In the genomic region with DNA sequence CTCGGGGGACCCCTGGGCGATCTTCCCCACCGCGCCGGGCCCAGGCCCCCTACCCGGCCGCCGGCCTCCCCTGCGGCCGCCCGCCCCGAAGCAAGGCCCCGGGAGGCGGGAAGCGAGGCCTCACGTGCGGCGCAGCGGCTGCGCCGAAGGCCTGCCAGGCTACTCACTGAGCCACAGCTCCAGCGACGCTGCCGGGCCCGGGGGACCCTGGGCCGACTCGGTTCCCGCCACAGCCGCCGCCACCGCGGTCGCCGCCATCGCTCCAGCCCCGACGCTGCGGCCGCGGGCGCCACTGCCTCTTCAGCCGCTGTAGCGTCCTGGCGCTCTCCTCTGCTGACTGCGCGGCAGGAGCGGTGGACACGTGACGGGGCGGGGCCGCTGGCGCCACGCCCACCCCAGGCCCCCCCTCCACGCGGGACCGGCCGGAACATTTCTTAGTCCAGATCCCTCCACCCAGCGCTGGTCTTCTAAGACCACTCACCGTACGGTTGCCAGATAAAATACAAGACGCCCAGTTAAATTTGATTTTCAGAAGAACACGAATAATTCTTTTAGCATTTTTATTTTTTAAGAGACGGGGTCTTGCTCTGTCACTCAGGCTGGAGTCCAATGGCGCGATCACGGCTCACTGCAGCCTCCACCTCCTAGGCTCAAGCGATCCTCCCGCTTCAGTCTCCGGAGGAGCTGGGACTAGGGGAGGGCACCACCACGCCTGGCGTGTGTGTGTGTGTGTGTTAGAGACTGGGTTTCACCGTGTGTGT, we compare ENCODE assay signal across 8 cellular contexts. TPM values are rescaled to one million over a fixed set of nuclear protein-coding genes. Genes with fewer than 3 reads are reported as not detected.
DNase-seq lines count a peak whose midpoint lies in the region; ATAC-seq and TF ChIP-seq lines count a peak whose summit lies in the region.

A gene with protein sequence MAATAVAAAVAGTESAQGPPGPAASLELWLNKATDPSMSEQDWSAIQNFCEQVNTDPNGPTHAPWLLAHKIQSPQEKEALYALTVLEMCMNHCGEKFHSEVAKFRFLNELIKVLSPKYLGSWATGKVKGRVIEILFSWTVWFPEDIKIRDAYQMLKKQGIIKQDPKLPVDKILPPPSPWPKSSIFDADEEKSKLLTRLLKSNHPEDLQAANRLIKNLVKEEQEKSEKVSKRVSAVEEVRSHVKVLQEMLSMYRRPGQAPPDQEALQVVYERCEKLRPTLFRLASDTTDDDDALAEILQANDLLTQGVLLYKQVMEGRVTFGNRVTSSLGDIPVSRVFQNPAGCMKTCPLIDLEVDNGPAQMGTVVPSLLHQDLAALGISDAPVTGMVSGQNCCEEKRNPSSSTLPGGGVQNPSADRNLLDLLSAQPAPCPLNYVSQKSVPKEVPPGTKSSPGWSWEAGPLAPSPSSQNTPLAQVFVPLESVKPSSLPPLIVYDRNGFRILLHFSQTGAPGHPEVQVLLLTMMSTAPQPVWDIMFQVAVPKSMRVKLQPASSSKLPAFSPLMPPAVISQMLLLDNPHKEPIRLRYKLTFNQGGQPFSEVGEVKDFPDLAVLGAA (minus strand): TSS at position 341 of the 761 bp plus-strand sequence. CDS start 83 bp downstream, at position 258.

- H3K4me1 ChIP-seq in mammary epithelial cell (ENCODE audit: insufficient read depth, low read length), result peaks cover 8% of the 10 kb centered on the region
- peaks cover 18% of the 10 kb centered on the region for H3K4me1 ChIP-seq in smooth muscle cell (ENCODE audit: low read depth)

- H3K4me2 ChIP-seq in mammary epithelial cell (ENCODE audit: insufficient read depth, low read depth, low read length) (peak within 1 kb of the TSS; percentile 93), smooth muscle cell (peak within 1 kb of the TSS; percentile 86)

- H3K4me3 ChIP-seq in WI38 (ENCODE audit: low read depth, low read length), result peak within 1 kb of the TSS; percentile 67
- peak within 1 kb of the TSS; percentile 53 to 63 (median 54) for H3K4me3 ChIP-seq in mammary epithelial cell (replicated peaks in 1 of 3; ENCODE audit: insufficient read depth in 1 of 3, low read depth in 2 of 3, low read length in 3 of 3)
- peak within 1 kb of the TSS; percentile 79 for H3K4me3 ChIP-seq in smooth muscle cell

- dilution Hi-C loops in mammary epithelial cell (cut with HindIII; ENCODE audit: low sequenced_read_pairs), result no loop called here

- H3K79me2 ChIP-seq in mammary epithelial cell (ENCODE audit: insufficient read depth, low read length) (peaks cover 41% of the 10 kb centered on the region), smooth muscle cell (ENCODE audit: low read depth) (peaks cover 49% of the 10 kb centered on the region)

- no peaks in the 10 kb centered on the region for H3K9me3 Mint-ChIP-seq in immature natural killer cell

- H3K9ac ChIP-seq in mammary epithelial cell (ENCODE audit: insufficient read depth, low read length) (peak within 1 kb of the TSS; percentile 50), smooth muscle cell (ENCODE audit: low read depth) (peak within 1 kb of the TSS; percentile 54)

- H4K20me1 ChIP-seq in mammary epithelial cell (ENCODE audit: insufficient read depth, low read length) (no peaks in the 10 kb centered on the region), smooth muscle cell (ENCODE audit: low read depth) (peaks cover 44% of the 10 kb centered on the region)

- CTCF ChIA-PET in mammary epithelial cell (lab: Charles Lee; ENCODE audit: low non-redundant PET), result no interaction called here

- H3K36me3 ChIP-seq in mammary epithelial cell (ENCODE audit: insufficient read depth, low read length) (no peaks in the 10 kb centered on the region), smooth muscle cell (ENCODE audit: low read depth) (no peaks in the 10 kb centered on the region)

- peaks cover 7% of the 10 kb centered on the region for H3F3A ChIP-seq in smooth muscle cell (ENCODE audit: low read depth)

- in situ Hi-C loops in mammary epithelial cell (cut with MboI; ENCODE audit: low sequenced_read_pairs in 2 of 2), result no loop called here

- peaks cover 43 to 51% of the 10 kb centered on the region in 2 donors for H3K4me1 Mint-ChIP-seq in immature natural killer cell

- 5% methylated on average over 33 of the region's 72 CpGs for WGBS in mammary epithelial cell (ENCODE audit: low coverage, missing lambda C conversion rate)
- 8% methylated on average over 44 of the region's 72 CpGs for WGBS in smooth muscle cell (ENCODE audit: low lambda C conversion rate)

- H3K27ac ChIP-seq in mammary epithelial cell (ENCODE audit: insufficient read depth, low read depth, low read length) (peak within 1 kb of the TSS; percentile 11), smooth muscle cell (ENCODE audit: low read depth) (no peak within 1 kb of the TSS)

- ATAC-seq in GM18520 (IDR thresholded peaks at IDR 0.05; ENCODE audit: unreplicated experiment), result peak; percentile 60
- peak; percentile 63 for ATAC-seq in HG03064 (IDR thresholded peaks at IDR 0.05; ENCODE audit: low read depth, unreplicated experiment)

- DNase-seq in 8988T (peak; percentile 58), NCI-H2196 treated with DMSO at 0.1 percent for 48 hours (lab: John Stamatoyannopoulos, UW; ENCODE audit: unreplicated experiment) (peak; percentile 80), mammary epithelial cell (peak; percentile 57), immature natural killer cell (peak; percentile 76 to 80 (median 78)), smooth muscle cell (lab: John Stamatoyannopoulos, UW; ENCODE audit: unreplicated experiment) (peak; percentile 57)

- H3K27ac Mint-ChIP-seq in immature natural killer cell, result peak within 1 kb of the TSS; percentile 69 to 90 (median 82)

- peak within 1 kb of the TSS; percentile 86 to 94 (median 90) for H3K4me3 Mint-ChIP-seq in immature natural killer cell

- no peak for TF ChIP-seq CTCF in WI38 (IDR thresholded peaks at IDR 0.05; ENCODE audit: low read depth, low read length)
- no peak for TF ChIP-seq CTCF in mammary epithelial cell (conservative IDR thresholded peaks at IDR 0.05 in 1 of 2, IDR thresholded peaks at IDR 0.05 in 1 of 2; ENCODE audit: extremely low read depth in 1 of 2, insufficient read depth in 1 of 2, low read depth in 1 of 2, low read length in 2 of 2)
- TF ChIP-seq CTCF in smooth muscle cell (IDR thresholded peaks at IDR 0.05; ENCODE audit: borderline replicate concordance, insufficient read depth, poor library complexity, severe bottlenecking), result no peak

- no TSS peak for BruUV-seq in mammary epithelial cell (replicated peaks; lab: Mats Ljungman, UMichigan)

- peaks cover 3 to 14% (median 9%) of the 10 kb centered on the region in 3 donors for H3K27me3 Mint-ChIP-seq in immature natural killer cell (ENCODE audit: low read depth in 3 of 3)

- no peaks in the 10 kb centered on the region for H3K9me3 ChIP-seq in mammary epithelial cell (replicated peaks; ENCODE audit: insufficient read depth, low read length)
- H3K9me3 ChIP-seq in smooth muscle cell (replicated peaks; ENCODE audit: low read depth), result no peaks in the 10 kb centered on the region

- H3K27me3 ChIP-seq in mammary epithelial cell (ENCODE audit: insufficient read depth, low read length) (no peaks in the 10 kb centered on the region), smooth muscle cell (ENCODE audit: low read depth) (no peaks in the 10 kb centered on the region)

- H2AFZ ChIP-seq in mammary epithelial cell (ENCODE audit: low read depth, low read length) (peak within 1 kb of the TSS; percentile 82), smooth muscle cell (ENCODE audit: low read depth) (peak within 1 kb of the TSS; percentile 89)

- intact Hi-C loops in mammary epithelial cell (cut with micrococcal nuclease), result loop anchor here (1.0 kb wide), 1 partner anchor 26 kb away; no protein-coding TSS in a partner anchor

- H3K36me3 Mint-ChIP-seq in immature natural killer cell, result no peaks in the 10 kb centered on the region

RNA-seq across cellular contexts. Expression of the gene that starts here (rescaled TPM):
- total RNA-seq in mammary epithelial cell (10 to 100 TPM; 29.2 to 33.2 TPM), smooth muscle cell (27.7 and 42.5 TPM in 2 replicates)
- polyA plus RNA-seq in mammary epithelial cell (11.5 TPM), immature natural killer cell (10 to 100 TPM; 34.1 to 40.0 (median 36.1) TPM), smooth muscle cell (32.2 TPM in 2 replicates)
- polyA minus RNA-seq in mammary epithelial cell, result 40.6 TPM
